In the genomic region with DNA sequence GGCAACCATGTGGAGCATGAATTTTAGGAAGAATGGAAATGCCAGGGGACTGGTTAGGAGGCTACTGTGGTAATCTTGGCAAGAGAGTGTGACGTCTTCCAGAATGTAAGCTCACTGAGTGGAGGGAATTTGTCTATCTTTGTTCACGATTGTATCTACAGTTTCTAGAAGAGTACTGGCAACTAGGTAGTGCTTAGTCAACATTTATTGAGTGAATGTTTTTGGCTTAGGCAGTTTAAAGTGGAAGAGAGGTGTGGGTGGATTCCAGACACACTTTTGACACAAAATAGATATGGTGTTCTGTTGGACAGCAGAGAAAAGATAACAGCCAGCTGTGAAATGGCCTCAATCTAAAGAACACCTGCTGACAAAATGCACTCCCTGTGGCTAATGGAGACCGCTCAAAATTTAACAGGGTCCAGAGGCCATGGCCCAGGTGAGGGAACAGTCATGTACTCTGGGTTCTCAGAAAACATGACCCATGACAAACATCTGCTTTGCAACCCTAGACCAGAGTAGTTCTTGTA, we compare ENCODE assay signal across 1 cellular context.
TF ChIP-seq lines count a peak whose summit lies in the region.

No MANE protein-coding gene starts in this region.

TF ChIP-seq in K562, 482 proteins besides CTCF, POLR2A, EP300 and RAD21 (continued from another document and continues in another):
- TF ChIP-seq, protein P1, sequence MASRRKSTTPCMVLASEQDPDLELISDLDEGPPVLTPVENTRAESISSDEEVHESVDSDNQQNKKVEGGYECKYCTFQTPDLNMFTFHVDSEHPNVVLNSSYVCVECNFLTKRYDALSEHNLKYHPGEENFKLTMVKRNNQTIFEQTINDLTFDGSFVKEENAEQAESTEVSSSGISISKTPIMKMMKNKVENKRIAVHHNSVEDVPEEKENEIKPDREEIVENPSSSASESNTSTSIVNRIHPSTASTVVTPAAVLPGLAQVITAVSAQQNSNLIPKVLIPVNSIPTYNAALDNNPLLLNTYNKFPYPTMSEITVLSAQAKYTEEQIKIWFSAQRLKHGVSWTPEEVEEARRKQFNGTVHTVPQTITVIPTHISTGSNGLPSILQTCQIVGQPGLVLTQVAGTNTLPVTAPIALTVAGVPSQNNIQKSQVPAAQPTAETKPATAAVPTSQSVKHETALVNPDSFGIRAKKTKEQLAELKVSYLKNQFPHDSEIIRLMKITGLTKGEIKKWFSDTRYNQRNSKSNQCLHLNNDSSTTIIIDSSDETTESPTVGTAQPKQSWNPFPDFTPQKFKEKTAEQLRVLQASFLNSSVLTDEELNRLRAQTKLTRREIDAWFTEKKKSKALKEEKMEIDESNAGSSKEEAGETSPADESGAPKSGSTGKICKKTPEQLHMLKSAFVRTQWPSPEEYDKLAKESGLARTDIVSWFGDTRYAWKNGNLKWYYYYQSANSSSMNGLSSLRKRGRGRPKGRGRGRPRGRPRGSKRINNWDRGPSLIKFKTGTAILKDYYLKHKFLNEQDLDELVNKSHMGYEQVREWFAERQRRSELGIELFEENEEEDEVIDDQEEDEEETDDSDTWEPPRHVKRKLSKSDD (conservative IDR thresholded peaks at IDR 0.05; ENCODE audit: low read length): no peak
- no peak for TF ChIP-seq ARHGAP35 (IDR thresholded peaks at IDR 0.05; ENCODE audit: partially characterized antibody)
- TF ChIP-seq JUND (IDR thresholded peaks at IDR 0.05; ENCODE audit: borderline replicate concordance, low read depth, low read length): no peak
- TF ChIP-seq JUND (tag; IDR thresholded peaks at IDR 0.05; ENCODE audit: borderline replicate concordance, low read depth, low read length): no peak
- TF ChIP-seq PHF20 (IDR thresholded peaks at IDR 0.05; ENCODE audit: partially characterized antibody): no peak
- TF ChIP-seq NCOA4 (IDR thresholded peaks at IDR 0.05; ENCODE audit: partially characterized antibody): no peak
- TF ChIP-seq GTF2A2 (tag; IDR thresholded peaks at IDR 0.05): no peak
- no peak for TF ChIP-seq NFXL1 (CRISPR knock-in tag; IDR thresholded peaks at IDR 0.05)
- TF ChIP-seq NONO (IDR thresholded peaks at IDR 0.05; ENCODE audit: low read depth in 2 of 2, low read length in 1 of 2): no peak
- no peak for TF ChIP-seq ZKSCAN3 (CRISPR knock-in tag; IDR thresholded peaks at IDR 0.05)
- no peak for TF ChIP-seq U2AF1 (optimal IDR thresholded peaks at IDR 0.05; ENCODE audit: low read depth, low read length)
- no peak for TF ChIP-seq XRCC5 (IDR thresholded peaks at IDR 0.05; ENCODE audit: low read depth, low read length)
- TF ChIP-seq, protein P2, sequence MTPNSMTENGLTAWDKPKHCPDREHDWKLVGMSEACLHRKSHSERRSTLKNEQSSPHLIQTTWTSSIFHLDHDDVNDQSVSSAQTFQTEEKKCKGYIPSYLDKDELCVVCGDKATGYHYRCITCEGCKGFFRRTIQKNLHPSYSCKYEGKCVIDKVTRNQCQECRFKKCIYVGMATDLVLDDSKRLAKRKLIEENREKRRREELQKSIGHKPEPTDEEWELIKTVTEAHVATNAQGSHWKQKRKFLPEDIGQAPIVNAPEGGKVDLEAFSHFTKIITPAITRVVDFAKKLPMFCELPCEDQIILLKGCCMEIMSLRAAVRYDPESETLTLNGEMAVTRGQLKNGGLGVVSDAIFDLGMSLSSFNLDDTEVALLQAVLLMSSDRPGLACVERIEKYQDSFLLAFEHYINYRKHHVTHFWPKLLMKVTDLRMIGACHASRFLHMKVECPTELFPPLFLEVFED (CRISPR knock-in tag; conservative IDR thresholded peaks at IDR 0.05): no peak
- TF ChIP-seq ZNF282 (CRISPR knock-in tag; IDR thresholded peaks at IDR 0.05): no peak
- TF ChIP-seq ELF1 (tag; IDR thresholded peaks at IDR 0.05): no peak
- TF ChIP-seq, protein P3, sequence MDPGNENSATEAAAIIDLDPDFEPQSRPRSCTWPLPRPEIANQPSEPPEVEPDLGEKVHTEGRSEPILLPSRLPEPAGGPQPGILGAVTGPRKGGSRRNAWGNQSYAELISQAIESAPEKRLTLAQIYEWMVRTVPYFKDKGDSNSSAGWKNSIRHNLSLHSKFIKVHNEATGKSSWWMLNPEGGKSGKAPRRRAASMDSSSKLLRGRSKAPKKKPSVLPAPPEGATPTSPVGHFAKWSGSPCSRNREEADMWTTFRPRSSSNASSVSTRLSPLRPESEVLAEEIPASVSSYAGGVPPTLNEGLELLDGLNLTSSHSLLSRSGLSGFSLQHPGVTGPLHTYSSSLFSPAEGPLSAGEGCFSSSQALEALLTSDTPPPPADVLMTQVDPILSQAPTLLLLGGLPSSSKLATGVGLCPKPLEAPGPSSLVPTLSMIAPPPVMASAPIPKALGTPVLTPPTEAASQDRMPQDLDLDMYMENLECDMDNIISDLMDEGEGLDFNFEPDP (CRISPR knock-in tag; IDR thresholded peaks at IDR 0.05): no peak
- TF ChIP-seq ZNF444 (CRISPR knock-in tag; IDR thresholded peaks at IDR 0.05): no peak
- no peak for TF ChIP-seq ZBED1 (IDR thresholded peaks at IDR 0.05)
- TF ChIP-seq, protein P4, sequence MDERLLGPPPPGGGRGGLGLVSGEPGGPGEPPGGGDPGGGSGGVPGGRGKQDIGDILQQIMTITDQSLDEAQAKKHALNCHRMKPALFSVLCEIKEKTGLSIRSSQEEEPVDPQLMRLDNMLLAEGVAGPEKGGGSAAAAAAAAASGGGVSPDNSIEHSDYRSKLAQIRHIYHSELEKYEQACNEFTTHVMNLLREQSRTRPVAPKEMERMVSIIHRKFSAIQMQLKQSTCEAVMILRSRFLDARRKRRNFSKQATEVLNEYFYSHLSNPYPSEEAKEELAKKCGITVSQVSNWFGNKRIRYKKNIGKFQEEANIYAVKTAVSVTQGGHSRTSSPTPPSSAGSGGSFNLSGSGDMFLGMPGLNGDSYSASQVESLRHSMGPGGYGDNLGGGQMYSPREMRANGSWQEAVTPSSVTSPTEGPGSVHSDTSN (CRISPR knock-in tag; IDR thresholded peaks at IDR 0.05; ENCODE audit: low read depth): no peak
- TF ChIP-seq, protein P4 (tag; conservative IDR thresholded peaks at IDR 0.05; ENCODE audit: low read depth): no peak
- TF ChIP-seq, protein P5, sequence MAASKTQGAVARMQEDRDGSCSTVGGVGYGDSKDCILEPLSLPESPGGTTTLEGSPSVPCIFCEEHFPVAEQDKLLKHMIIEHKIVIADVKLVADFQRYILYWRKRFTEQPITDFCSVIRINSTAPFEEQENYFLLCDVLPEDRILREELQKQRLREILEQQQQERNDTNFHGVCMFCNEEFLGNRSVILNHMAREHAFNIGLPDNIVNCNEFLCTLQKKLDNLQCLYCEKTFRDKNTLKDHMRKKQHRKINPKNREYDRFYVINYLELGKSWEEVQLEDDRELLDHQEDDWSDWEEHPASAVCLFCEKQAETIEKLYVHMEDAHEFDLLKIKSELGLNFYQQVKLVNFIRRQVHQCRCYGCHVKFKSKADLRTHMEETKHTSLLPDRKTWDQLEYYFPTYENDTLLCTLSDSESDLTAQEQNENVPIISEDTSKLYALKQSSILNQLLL (CRISPR knock-in tag; IDR thresholded peaks at IDR 0.05; ENCODE audit: borderline replicate concordance): no peak
- TF ChIP-seq, protein P6, sequence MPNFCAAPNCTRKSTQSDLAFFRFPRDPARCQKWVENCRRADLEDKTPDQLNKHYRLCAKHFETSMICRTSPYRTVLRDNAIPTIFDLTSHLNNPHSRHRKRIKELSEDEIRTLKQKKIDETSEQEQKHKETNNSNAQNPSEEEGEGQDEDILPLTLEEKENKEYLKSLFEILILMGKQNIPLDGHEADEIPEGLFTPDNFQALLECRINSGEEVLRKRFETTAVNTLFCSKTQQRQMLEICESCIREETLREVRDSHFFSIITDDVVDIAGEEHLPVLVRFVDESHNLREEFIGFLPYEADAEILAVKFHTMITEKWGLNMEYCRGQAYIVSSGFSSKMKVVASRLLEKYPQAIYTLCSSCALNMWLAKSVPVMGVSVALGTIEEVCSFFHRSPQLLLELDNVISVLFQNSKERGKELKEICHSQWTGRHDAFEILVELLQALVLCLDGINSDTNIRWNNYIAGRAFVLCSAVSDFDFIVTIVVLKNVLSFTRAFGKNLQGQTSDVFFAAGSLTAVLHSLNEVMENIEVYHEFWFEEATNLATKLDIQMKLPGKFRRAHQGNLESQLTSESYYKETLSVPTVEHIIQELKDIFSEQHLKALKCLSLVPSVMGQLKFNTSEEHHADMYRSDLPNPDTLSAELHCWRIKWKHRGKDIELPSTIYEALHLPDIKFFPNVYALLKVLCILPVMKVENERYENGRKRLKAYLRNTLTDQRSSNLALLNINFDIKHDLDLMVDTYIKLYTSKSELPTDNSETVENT (CRISPR knock-in tag; IDR thresholded peaks at IDR 0.05): no peak
- TF ChIP-seq, protein P7, sequence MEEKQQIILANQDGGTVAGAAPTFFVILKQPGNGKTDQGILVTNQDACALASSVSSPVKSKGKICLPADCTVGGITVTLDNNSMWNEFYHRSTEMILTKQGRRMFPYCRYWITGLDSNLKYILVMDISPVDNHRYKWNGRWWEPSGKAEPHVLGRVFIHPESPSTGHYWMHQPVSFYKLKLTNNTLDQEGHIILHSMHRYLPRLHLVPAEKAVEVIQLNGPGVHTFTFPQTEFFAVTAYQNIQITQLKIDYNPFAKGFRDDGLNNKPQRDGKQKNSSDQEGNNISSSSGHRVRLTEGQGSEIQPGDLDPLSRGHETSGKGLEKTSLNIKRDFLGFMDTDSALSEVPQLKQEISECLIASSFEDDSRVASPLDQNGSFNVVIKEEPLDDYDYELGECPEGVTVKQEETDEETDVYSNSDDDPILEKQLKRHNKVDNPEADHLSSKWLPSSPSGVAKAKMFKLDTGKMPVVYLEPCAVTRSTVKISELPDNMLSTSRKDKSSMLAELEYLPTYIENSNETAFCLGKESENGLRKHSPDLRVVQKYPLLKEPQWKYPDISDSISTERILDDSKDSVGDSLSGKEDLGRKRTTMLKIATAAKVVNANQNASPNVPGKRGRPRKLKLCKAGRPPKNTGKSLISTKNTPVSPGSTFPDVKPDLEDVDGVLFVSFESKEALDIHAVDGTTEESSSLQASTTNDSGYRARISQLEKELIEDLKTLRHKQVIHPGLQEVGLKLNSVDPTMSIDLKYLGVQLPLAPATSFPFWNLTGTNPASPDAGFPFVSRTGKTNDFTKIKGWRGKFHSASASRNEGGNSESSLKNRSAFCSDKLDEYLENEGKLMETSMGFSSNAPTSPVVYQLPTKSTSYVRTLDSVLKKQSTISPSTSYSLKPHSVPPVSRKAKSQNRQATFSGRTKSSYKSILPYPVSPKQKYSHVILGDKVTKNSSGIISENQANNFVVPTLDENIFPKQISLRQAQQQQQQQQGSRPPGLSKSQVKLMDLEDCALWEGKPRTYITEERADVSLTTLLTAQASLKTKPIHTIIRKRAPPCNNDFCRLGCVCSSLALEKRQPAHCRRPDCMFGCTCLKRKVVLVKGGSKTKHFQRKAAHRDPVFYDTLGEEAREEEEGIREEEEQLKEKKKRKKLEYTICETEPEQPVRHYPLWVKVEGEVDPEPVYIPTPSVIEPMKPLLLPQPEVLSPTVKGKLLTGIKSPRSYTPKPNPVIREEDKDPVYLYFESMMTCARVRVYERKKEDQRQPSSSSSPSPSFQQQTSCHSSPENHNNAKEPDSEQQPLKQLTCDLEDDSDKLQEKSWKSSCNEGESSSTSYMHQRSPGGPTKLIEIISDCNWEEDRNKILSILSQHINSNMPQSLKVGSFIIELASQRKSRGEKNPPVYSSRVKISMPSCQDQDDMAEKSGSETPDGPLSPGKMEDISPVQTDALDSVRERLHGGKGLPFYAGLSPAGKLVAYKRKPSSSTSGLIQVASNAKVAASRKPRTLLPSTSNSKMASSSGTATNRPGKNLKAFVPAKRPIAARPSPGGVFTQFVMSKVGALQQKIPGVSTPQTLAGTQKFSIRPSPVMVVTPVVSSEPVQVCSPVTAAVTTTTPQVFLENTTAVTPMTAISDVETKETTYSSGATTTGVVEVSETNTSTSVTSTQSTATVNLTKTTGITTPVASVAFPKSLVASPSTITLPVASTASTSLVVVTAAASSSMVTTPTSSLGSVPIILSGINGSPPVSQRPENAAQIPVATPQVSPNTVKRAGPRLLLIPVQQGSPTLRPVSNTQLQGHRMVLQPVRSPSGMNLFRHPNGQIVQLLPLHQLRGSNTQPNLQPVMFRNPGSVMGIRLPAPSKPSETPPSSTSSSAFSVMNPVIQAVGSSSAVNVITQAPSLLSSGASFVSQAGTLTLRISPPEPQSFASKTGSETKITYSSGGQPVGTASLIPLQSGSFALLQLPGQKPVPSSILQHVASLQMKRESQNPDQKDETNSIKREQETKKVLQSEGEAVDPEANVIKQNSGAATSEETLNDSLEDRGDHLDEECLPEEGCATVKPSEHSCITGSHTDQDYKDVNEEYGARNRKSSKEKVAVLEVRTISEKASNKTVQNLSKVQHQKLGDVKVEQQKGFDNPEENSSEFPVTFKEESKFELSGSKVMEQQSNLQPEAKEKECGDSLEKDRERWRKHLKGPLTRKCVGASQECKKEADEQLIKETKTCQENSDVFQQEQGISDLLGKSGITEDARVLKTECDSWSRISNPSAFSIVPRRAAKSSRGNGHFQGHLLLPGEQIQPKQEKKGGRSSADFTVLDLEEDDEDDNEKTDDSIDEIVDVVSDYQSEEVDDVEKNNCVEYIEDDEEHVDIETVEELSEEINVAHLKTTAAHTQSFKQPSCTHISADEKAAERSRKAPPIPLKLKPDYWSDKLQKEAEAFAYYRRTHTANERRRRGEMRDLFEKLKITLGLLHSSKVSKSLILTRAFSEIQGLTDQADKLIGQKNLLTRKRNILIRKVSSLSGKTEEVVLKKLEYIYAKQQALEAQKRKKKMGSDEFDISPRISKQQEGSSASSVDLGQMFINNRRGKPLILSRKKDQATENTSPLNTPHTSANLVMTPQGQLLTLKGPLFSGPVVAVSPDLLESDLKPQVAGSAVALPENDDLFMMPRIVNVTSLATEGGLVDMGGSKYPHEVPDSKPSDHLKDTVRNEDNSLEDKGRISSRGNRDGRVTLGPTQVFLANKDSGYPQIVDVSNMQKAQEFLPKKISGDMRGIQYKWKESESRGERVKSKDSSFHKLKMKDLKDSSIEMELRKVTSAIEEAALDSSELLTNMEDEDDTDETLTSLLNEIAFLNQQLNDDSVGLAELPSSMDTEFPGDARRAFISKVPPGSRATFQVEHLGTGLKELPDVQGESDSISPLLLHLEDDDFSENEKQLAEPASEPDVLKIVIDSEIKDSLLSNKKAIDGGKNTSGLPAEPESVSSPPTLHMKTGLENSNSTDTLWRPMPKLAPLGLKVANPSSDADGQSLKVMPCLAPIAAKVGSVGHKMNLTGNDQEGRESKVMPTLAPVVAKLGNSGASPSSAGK (IDR thresholded peaks at IDR 0.05): no peak
- no peak for TF ChIP-seq MEF2D (tag; conservative IDR thresholded peaks at IDR 0.05; ENCODE audit: low read depth)
- TF ChIP-seq TCF3 (CRISPR knock-in tag; IDR thresholded peaks at IDR 0.05): peak; percentile 48; the same call in 1 of the 2 replicates
- TF ChIP-seq THRAP3 (IDR thresholded peaks at IDR 0.05; ENCODE audit: borderline replicate concordance): no peak
- no peak for TF ChIP-seq FOXA3 (CRISPR knock-in tag; conservative IDR thresholded peaks at IDR 0.05 in 1 of 2, IDR thresholded peaks at IDR 0.05 in 1 of 2)
- TF ChIP-seq SMARCA4 (IDR thresholded peaks at IDR 0.05): no peak
